10 cellular contexts compared by ENCODE assay signal in the genomic region with DNA sequence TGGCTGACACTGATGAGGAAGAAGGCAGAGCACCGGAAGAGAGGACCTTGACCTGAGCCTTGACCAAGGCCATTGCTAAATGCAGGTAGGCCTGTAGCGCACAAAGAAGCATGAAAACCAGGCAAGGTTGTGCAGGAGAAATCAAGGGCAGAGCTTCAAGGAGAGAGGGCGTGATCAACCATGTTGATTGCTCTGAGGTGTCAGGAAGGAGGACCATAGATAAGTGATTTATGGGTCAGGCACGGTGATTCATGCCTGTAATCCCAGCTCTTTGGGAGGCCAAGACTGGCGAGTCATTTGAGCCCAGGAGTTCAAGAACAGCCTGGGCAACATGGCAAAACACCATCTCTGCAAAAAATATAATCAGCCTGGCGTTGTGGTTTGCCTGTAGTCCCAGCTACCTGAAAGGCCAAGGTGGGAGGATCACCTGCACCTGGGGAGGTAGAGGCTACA. TPM values are rescaled to one million over a fixed set of nuclear protein-coding genes. Genes with fewer than 3 reads are reported as not detected.
DNase-seq lines count a peak whose midpoint lies in the region; ATAC-seq and TF ChIP-seq lines count a peak whose summit lies in the region.
"Had no signal": no experiment of that assay in that cellular context is flagged by ENCODE, and none has a peak within 500 bp of the region (broad histone marks: within the 10 kb centered on the region; RNA-seq: fewer than 3 reads in every experiment).

No MANE protein-coding gene starts in this region.

- peaks cover 2% of the 10 kb centered on the region; the same call in 1 of the 2 replicates for H3K27me3 Mint-ChIP-seq in H9 (ENCODE audit: low read depth)

- H3K36me3 Mint-ChIP-seq in H9 (ENCODE audit: insufficient read depth in 1 of 3, low read depth in 3 of 3): peaks cover 1 to 20% (median 5%) of the 10 kb centered on the region in 3 experiments

- H4K8ac ChIP-seq in H9 (replicated peaks; ENCODE audit: insufficient read length, low read depth, low read length): no peak overlapping the region

- H3K9me3 ChIP-seq in H9 (ENCODE audit: control insufficient read depth, low read depth, low read length) (no peaks in the 10 kb centered on the region), PC-3 (ENCODE audit: low read length) (no peaks in the 10 kb centered on the region), osteoblast (ENCODE audit: low read depth, low read length) (no peaks in the 10 kb centered on the region), sigmoid colon (no peaks in the 10 kb centered on the region)
- H3K9me3 ChIP-seq in effector memory CD4-positive, alpha-beta T cell (ENCODE audit: control insufficient read depth, low read length): no peaks in the 10 kb centered on the region

- H2AK5ac ChIP-seq in H9 (ENCODE audit: insufficient read length, low read length): no peak overlapping the region

- no peak overlapping the region for H3K4ac ChIP-seq in H9 (ENCODE audit: low read depth, low read length)

- H3K9me3 Mint-ChIP-seq in H9: no peaks in the 10 kb centered on the region

- H3K4me2 ChIP-seq in H9 (ENCODE audit: insufficient read depth, insufficient read length, low read length): no peak overlapping the region
- H3K4me2 ChIP-seq in PC-3 (ENCODE audit: low read length): no peak overlapping the region
- no peak overlapping the region for H3K4me2 ChIP-seq in osteoblast (ENCODE audit: insufficient read depth, low read length)

- no peak overlapping the region for H2BK5ac ChIP-seq in H9 (ENCODE audit: insufficient read length, low read length)

- no peak for TF ChIP-seq CTCF in H9 (conservative IDR thresholded peaks at IDR 0.05)
- TF ChIP-seq CTCF in PC-3 (conservative IDR thresholded peaks at IDR 0.05; ENCODE audit: low read depth, low read length): no peak
- TF ChIP-seq CTCF in osteoblast (IDR thresholded peaks at IDR 0.05; ENCODE audit: extremely low read depth, low read depth, low read length): no peak
- TF ChIP-seq CTCF in sigmoid colon (IDR thresholded peaks at IDR 0.05): no peak

- DNase-seq in H9 (no peak), PC-3 (peak; percentile 63), osteoblast (ENCODE audit: insufficient read length, low spot score, missing footprints) (peak; percentile 38), sigmoid colon (no peak), KBM-7 (no peak), activated gamma-delta T cell (lab: John Stamatoyannopoulos, UW) (no peak)
- no peak for DNase-seq in effector memory CD4-positive, alpha-beta T cell
- DNase-seq: hypothalamus had no signal

- H3K79me1 ChIP-seq in H9 (ENCODE audit: insufficient read depth, low read depth, low read length, poor library complexity, severe bottlenecking): peaks cover 9% of the 10 kb centered on the region

- H2BK20ac ChIP-seq in H9 (ENCODE audit: low read depth, low read length, poor library complexity, severe bottlenecking): no peak overlapping the region

- no peak overlapping the region for H2BK12ac ChIP-seq in H9 (ENCODE audit: insufficient read length, low read depth, low read length)

- no peak overlapping the region for H3K4me3 Mint-ChIP-seq in H9

- H3K79me2 ChIP-seq in H9 (ENCODE audit: insufficient read depth, low read length) (peaks cover 79% of the 10 kb centered on the region; the same call in 1 of the 2 replicates), PC-3 (ENCODE audit: low read length) (peaks cover 85% of the 10 kb centered on the region), osteoblast (ENCODE audit: insufficient read depth, low read length) (peaks cover 98% of the 10 kb centered on the region)

- CTCF ChIA-PET in PC-3 (lab: Charles Lee): no interaction called here

- H3K27me3 ChIP-seq in H9 (ENCODE audit: insufficient read depth, low read length) (no peaks in the 10 kb centered on the region), PC-3 (ENCODE audit: low read length) (no peaks in the 10 kb centered on the region), osteoblast (ENCODE audit: insufficient read depth, low read length) (no peaks in the 10 kb centered on the region), sigmoid colon (no peaks in the 10 kb centered on the region)
- no peaks in the 10 kb centered on the region for H3K27me3 ChIP-seq in effector memory CD4-positive, alpha-beta T cell (replicated peaks; ENCODE audit: control insufficient read depth, insufficient read depth, low read length, poor library complexity, severe bottlenecking)

- H3T11ph ChIP-seq in H9 (ENCODE audit: low read length): no peak overlapping the region

- H3K9ac ChIP-seq in H9 (ENCODE audit: extremely low read depth, insufficient read length, low read length) (no peak overlapping the region), PC-3 (ENCODE audit: low read length) (no peak overlapping the region)

- no peak for TF ChIP-seq EP300 in sigmoid colon (IDR thresholded peaks at IDR 0.05)

- no CpG with 5 or more reads among the region's 6 CpGs for WGBS in H9 (ENCODE audit: extremely low coverage, insufficient read length, low lambda C conversion rate)
- WGBS in sigmoid colon, 2 donors: 41 to 64% methylated on average over 6 of the region's 6 CpGs

- ATAC-seq in PC-3: peak; percentile 70
- ATAC-seq in HG02885 (IDR thresholded peaks at IDR 0.05; ENCODE audit: poor library complexity, unreplicated experiment): no peak
- ATAC-seq: sciatic nerve had no signal

- BruUV-seq in PC-3 (replicated peaks; lab: Mats Ljungman, UMichigan): no TSS peak

- H3K27ac ChIP-seq in H9 (ENCODE audit: insufficient read length, low read depth, low read length) (no peak overlapping the region), PC-3 (ENCODE audit: low read length) (no peak overlapping the region), osteoblast (ENCODE audit: low read depth, low read length) (no peak overlapping the region), sigmoid colon (no peak overlapping the region)
- peak overlapping the region; percentile 81 for H3K27ac ChIP-seq in effector memory CD4-positive, alpha-beta T cell (ENCODE audit: insufficient read depth, low read length, poor library complexity, severe bottlenecking)

- no peaks in the 10 kb centered on the region for H3F3A ChIP-seq in PC-3 (ENCODE audit: low read length, unreplicated experiment)

- no peak for TF ChIP-seq POLR2A in sigmoid colon (IDR thresholded peaks at IDR 0.05)

- no peaks in the 10 kb centered on the region; the same call in 1 of the 2 replicates for H3K36me3 ChIP-seq in PC-3 (ENCODE audit: low read depth, low read length)
- no peaks in the 10 kb centered on the region for H3K36me3 ChIP-seq in effector memory CD4-positive, alpha-beta T cell (ENCODE audit: control insufficient read depth, insufficient read depth, low read length)
- H3K36me3 ChIP-seq in osteoblast (ENCODE audit: insufficient read depth, low read length): no peaks in the 10 kb centered on the region
- H3K36me3 ChIP-seq in sigmoid colon: no peaks in the 10 kb centered on the region

- no peak overlapping the region for H2BK120ac ChIP-seq in H9 (ENCODE audit: low read depth, low read length, poor library complexity, severe bottlenecking)

- no peak overlapping the region for H3K18ac ChIP-seq in H9 (ENCODE audit: insufficient read length, low read depth, low read length)

- peaks cover 38 to 57% of the 10 kb centered on the region in 2 experiments for H3K4me1 Mint-ChIP-seq in H9

- H3K27ac Mint-ChIP-seq in H9: peak overlapping the region in 2 of 3 experiments; percentile 1 to 31; a peak in 3 of 7 replicates

- no peaks in the 10 kb centered on the region for H3K9me2 ChIP-seq in PC-3 (replicated peaks; ENCODE audit: low read length)

- POLR2A ChIA-PET in PC-3 (lab: Charles Lee; ENCODE audit: unreplicated experiment): no interaction called here

- H4K91ac ChIP-seq in H9 (ENCODE audit: insufficient read length, low read depth, low read length): no peak overlapping the region

- in situ Hi-C loops in KBM-7 (cut with MboI; ENCODE audit: low pct_unique_long_range_greater_than_20kb, low sequenced_read_pairs): no loop called here

- H3K56ac ChIP-seq in H9 (ENCODE audit: insufficient read length, low read depth, low read length): no peak overlapping the region

- H2AFZ ChIP-seq in H9 (ENCODE audit: low read length): no peak overlapping the region
- no peak overlapping the region for H2AFZ ChIP-seq in PC-3 (ENCODE audit: low read length)
- H2AFZ ChIP-seq in osteoblast (ENCODE audit: low read length): no peak overlapping the region

- H4K20me1 ChIP-seq in H9 (ENCODE audit: control insufficient read depth, insufficient read depth, insufficient read length) (no peaks in the 10 kb centered on the region), PC-3 (ENCODE audit: low read length) (peaks cover 55% of the 10 kb centered on the region), osteoblast (ENCODE audit: insufficient read depth, low read length) (peaks cover 92% of the 10 kb centered on the region)

- no peak overlapping the region for H2BK15ac ChIP-seq in H9 (ENCODE audit: low read depth, low read length)

- no peaks in the 10 kb centered on the region for H3K23me2 ChIP-seq in H9 (ENCODE audit: insufficient read length, low read depth, low read length, poor library complexity, severe bottlenecking)

- no peak overlapping the region for H4K5ac ChIP-seq in H9 (ENCODE audit: insufficient read length, low read depth, low read length)

- no peak overlapping the region for H3K23ac ChIP-seq in H9 (ENCODE audit: insufficient read length, low read depth, low read length)

- H3K14ac ChIP-seq in H9 (ENCODE audit: insufficient read depth, low read length): no peak overlapping the region

- H3K4me1 ChIP-seq in H9 (ENCODE audit: insufficient read depth, low read length) (peaks cover 5% of the 10 kb centered on the region; the same call in 1 of the 2 replicates), PC-3 (ENCODE audit: insufficient read depth, low read length) (peaks cover 7% of the 10 kb centered on the region; the same call in 1 of the 2 replicates), osteoblast (ENCODE audit: insufficient read depth, low read length) (peaks cover 4% of the 10 kb centered on the region), sigmoid colon (peaks cover 0 to 76% (median 41%) of the 10 kb centered on the region in 4 donors)
- peaks cover 98% of the 10 kb centered on the region for H3K4me1 ChIP-seq in effector memory CD4-positive, alpha-beta T cell (ENCODE audit: control insufficient read depth, insufficient read depth, low read length, poor library complexity, severe bottlenecking)

- intact Hi-C loops in PC-3 (cut with micrococcal nuclease): no loop called here
- intact Hi-C loops in sigmoid colon (cut with DNase I): no loop called here

- H3K4me3 ChIP-seq in PC-3 (ENCODE audit: low read length): no peak overlapping the region
- no peak overlapping the region for H3K4me3 ChIP-seq in effector memory CD4-positive, alpha-beta T cell (ENCODE audit: insufficient read depth, low read depth, low read length, poor library complexity, severe bottlenecking)
- H3K4me3 ChIP-seq in osteoblast (ENCODE audit: insufficient read depth, low read length): no peak overlapping the region
- H3K4me3 ChIP-seq in sigmoid colon: no peak overlapping the region

RNA-seq across cellular contexts. Expression of gene PLCG1, which starts 12.4 kb away (rescaled TPM):
- 161 and 171 TPM in 2 replicates for total RNA-seq in H9 (2021)
- total RNA-seq in PC-3 (2014; rRNA removed): 68.8 and 112 TPM in 2 replicates
- 72.4 and 73.7 TPM in 2 replicates for total RNA-seq in osteoblast
- total RNA-seq in sigmoid colon: 100 to 1,000 TPM in 1 of 4 donors, 10 to 100 TPM in 3; 48.5 to 152 (median 67.0) TPM
- 10 to 100 TPM in 2 of 3 donors, 1 to 10 TPM in 1; 9.9 to 57.6 (median 19.8) TPM for polyA plus RNA-seq in sigmoid colon

Comparison
In these comparisons a context has a peak if more than half of its experiments do, and no peak if none do; other contexts are left out.
1. DNase-seq: peak in PC-3 (single experiment) and osteoblast (single experiment); none in H9 (single experiment), effector memory CD4-positive, alpha-beta T cell (0 of 3), sigmoid colon (single experiment), KBM-7 (single experiment) and activated gamma-delta T cell (single experiment).